In the genomic region with DNA sequence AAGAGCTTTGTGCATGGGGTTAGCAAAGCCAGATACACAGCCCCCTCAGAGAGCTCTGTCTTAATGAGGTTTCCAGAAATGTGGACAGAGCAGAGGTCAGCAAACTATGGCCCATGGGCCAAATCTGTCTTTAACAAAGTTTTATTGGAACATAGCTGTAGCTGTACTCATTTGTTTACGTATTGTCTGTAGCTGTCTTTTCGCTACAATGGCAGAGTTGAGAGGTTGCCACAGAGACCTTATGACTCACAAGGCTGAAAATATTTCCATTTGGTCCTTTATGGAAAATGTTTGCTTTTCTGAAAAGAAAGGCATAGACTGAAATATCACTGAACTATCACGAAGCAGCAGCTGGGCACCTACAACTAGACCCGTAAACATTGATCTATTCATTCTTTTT, we compare ENCODE assay signal across 23 cellular contexts.
A peak's percentile ranks its signal among the peaks of the same experiment; 100 is the strongest.
DNase-seq lines count a peak whose midpoint lies in the region; ATAC-seq and TF ChIP-seq lines count a peak whose summit lies in the region.
"Had no signal": no experiment of that assay in that cellular context is flagged by ENCODE, and none has a peak within 500 bp of the region (broad histone marks: within the 10 kb centered on the region; RNA-seq: fewer than 3 reads in every experiment).

No MANE protein-coding gene starts in this region.

- H3K9me2 ChIP-seq in GM23248 (ENCODE audit: insufficient read depth), result no peaks in the 10 kb centered on the region; the same call in 1 of the 2 replicates

- ATAC-seq in HG03280 (IDR thresholded peaks at IDR 0.05; ENCODE audit: unreplicated experiment), result no peak
- no peak for ATAC-seq in activated naive CD4-positive, alpha-beta T cell treated with anti-CD3 and anti-CD28 coated beads, Interleukin-2, amount 50 U/mL, for 72 hours
- ATAC-seq: naive thymus-derived CD8-positive, alpha-beta T cell; stimulated activated effector memory CD8-positive, alpha-beta T cell treated with anti-CD3 and anti-CD28 coated beads, Interleukin-12 subunit alpha, Interleukin-12 subunit beta, amount 100 ng/mL, for 72 hours had no signal

- H3K27ac Mint-ChIP-seq in activated naive CD4-positive, alpha-beta T cell treated with anti-CD3 and anti-CD28 coated beads, Interleukin-2, amount 50 U/mL, for 72 hours, result no peak overlapping the region
- H3K27ac Mint-ChIP-seq: CD14-positive monocyte; dendritic cell treated with granulocyte-macrophage colony-stimulating factor and Interleukin-4, amounts not matched to agents 40 ng/mL and 50 ng/mL, for 4 days; naive thymus-derived CD8-positive, alpha-beta T cell; progenitor cell of endocrine pancreas; stimulated activated effector memory CD8-positive, alpha-beta T cell treated with anti-CD3 and anti-CD28 coated beads, Interleukin-12 subunit alpha, Interleukin-12 subunit beta, amount 100 ng/mL, for 72 hours had no signal

- in situ Hi-C loops in GM23248 (cut with MboI), result no loop called here

- H3K4me3 ChIP-seq in GM23248 (no peak overlapping the region), epithelial cell of esophagus (ENCODE audit: low read length) (no peak overlapping the region), smooth muscle cell (no peak overlapping the region)
- H3K4me3 ChIP-seq: HAP-1, lung, tibial artery had no signal

- no peaks in the 10 kb centered on the region for H3K79me2 ChIP-seq in GM23248 (ENCODE audit: insufficient read depth)
- H3K79me2 ChIP-seq in smooth muscle cell (ENCODE audit: low read depth), result no peaks in the 10 kb centered on the region

- no peak overlapping the region for H3K4me2 ChIP-seq in GM23248 (ENCODE audit: unreplicated experiment)
- H3K4me2 ChIP-seq in smooth muscle cell, result peak overlapping the region; percentile 41

- 0 out of 2 replicates have a peak, but pooled peaks cover 4% of the 10 kb centered on the region for H3K4me1 ChIP-seq in GM23248 (ENCODE audit: insufficient read depth)
- H3K4me1 ChIP-seq in smooth muscle cell (ENCODE audit: low read depth), result no peaks in the 10 kb centered on the region
- H3K4me1 ChIP-seq: HAP-1, tibial artery had no signal

- no peaks in the 10 kb centered on the region for H4K20me1 ChIP-seq in GM23248 (ENCODE audit: insufficient read depth)
- H4K20me1 ChIP-seq in smooth muscle cell (ENCODE audit: low read depth), result no peaks in the 10 kb centered on the region

- H3K27ac ChIP-seq in GM23248 (no peak overlapping the region), smooth muscle cell (ENCODE audit: low read depth) (peak overlapping the region; percentile 45)
- H3K27ac ChIP-seq: tibial artery had no signal

- H2AFZ ChIP-seq in GM23248 (no peak overlapping the region), smooth muscle cell (ENCODE audit: low read depth) (no peak overlapping the region)

- H3F3A ChIP-seq in GM23248 (ENCODE audit: insufficient read depth), result no peaks in the 10 kb centered on the region
- H3F3A ChIP-seq in smooth muscle cell (ENCODE audit: low read depth), result no peaks in the 10 kb centered on the region

- H3K36me3 Mint-ChIP-seq in activated naive CD4-positive, alpha-beta T cell treated with anti-CD3 and anti-CD28 coated beads, Interleukin-2, amount 50 U/mL, for 72 hours, result no peaks in the 10 kb centered on the region
- H3K36me3 Mint-ChIP-seq: CD14-positive monocyte; naive thymus-derived CD8-positive, alpha-beta T cell; stimulated activated effector memory CD8-positive, alpha-beta T cell treated with anti-CD3 and anti-CD28 coated beads, Interleukin-12 subunit alpha, Interleukin-12 subunit beta, amount 100 ng/mL, for 72 hours had no signal

- peaks cover 0 to 4% of the 10 kb centered on the region in 2 donors for H3K9me3 Mint-ChIP-seq in activated naive CD4-positive, alpha-beta T cell treated with anti-CD3 and anti-CD28 coated beads, Interleukin-2, amount 50 U/mL, for 72 hours

- H3K36me3 ChIP-seq in GM23248 (ENCODE audit: low read depth), result no peaks in the 10 kb centered on the region
- H3K36me3 ChIP-seq in smooth muscle cell (ENCODE audit: low read depth), result no peaks in the 10 kb centered on the region
- H3K36me3 ChIP-seq: HAP-1, tibial artery had no signal

- WGBS in GM23248 (ENCODE audit: low coverage in 1 of 2, low lambda C conversion rate in 2 of 2, missing lambda C conversion rate in 2 of 2), 2 experiments, result 49% methylated on average over 4 of the region's 4 CpGs
- WGBS in smooth muscle cell (ENCODE audit: low lambda C conversion rate), result 43% methylated on average over 4 of the region's 4 CpGs

- H3K9me3 ChIP-seq in GM23248 (ENCODE audit: low read depth) (no peaks in the 10 kb centered on the region), smooth muscle cell (replicated peaks; ENCODE audit: low read depth) (no peaks in the 10 kb centered on the region)
- H3K9me3 ChIP-seq: HAP-1, tibial artery had no signal

- H3K9ac ChIP-seq in GM23248, result no peak overlapping the region
- no peak overlapping the region for H3K9ac ChIP-seq in smooth muscle cell (ENCODE audit: low read depth)

- DNase-seq in GM23248, result peak; percentile 52
- DNase-seq in NCI-H774 (lab: John Stamatoyannopoulos, UW), result peak; percentile 39
- peak; percentile 42 for DNase-seq in epithelial cell of esophagus (ENCODE audit: low read depth)
- DNase-seq in smooth muscle cell (lab: John Stamatoyannopoulos, UW; ENCODE audit: unreplicated experiment), result no peak
- no peak for DNase-seq in NCI-H2029 (lab: John Stamatoyannopoulos, UW)
- no peak for DNase-seq in activated naive CD4-positive, alpha-beta T cell treated with anti-CD3 and anti-CD28 coated beads, Interleukin-2, amount 50 U/mL, for 72 hours (ENCODE audit: low spot score in 2 of 2)
- DNase-seq in activated CD4-positive, alpha-beta T cell treated with anti-CD3 and anti-CD28 coated beads, Interleukin-2, amount 50 U/mL, for 4 hours, result no peak
- DNase-seq: activated CD4-positive, alpha-beta T cell treated with anti-CD3 and anti-CD28 coated beads for 48 hours; activated naive CD4-positive, alpha-beta T cell treated with Interleukin-2 at 50 U/mL for 16 hours; DMS153; islet precursor cell; MV-4-11; naive thymus-derived CD8-positive, alpha-beta T cell; stimulated activated CD4-positive, alpha-beta T cell treated with anti-CD3 and anti-CD28 coated beads, Interleukin-12 subunit alpha, Interleukin-12 subunit beta, amount 100 ng/mL, for 4 hours; SW 1271; tibial artery had no signal

- H3K27me3 ChIP-seq in GM23248 (replicated peaks; ENCODE audit: insufficient read depth), result no peaks in the 10 kb centered on the region
- H3K27me3 ChIP-seq in smooth muscle cell (ENCODE audit: low read depth), result no peaks in the 10 kb centered on the region
- H3K27me3 ChIP-seq: tibial artery had no signal

- TF ChIP-seq CTCF in epithelial cell of esophagus (IDR thresholded peaks at IDR 0.05; ENCODE audit: insufficient read depth, low read depth, low read length, missing control alignments), result no peak
- TF ChIP-seq CTCF in smooth muscle cell (IDR thresholded peaks at IDR 0.05; ENCODE audit: borderline replicate concordance, insufficient read depth, poor library complexity, severe bottlenecking), result no peak

Comparison
In these comparisons a context has a peak if more than half of its experiments do, and no peak if none do; other contexts are left out.
1. DNase-seq: peak in GM23248 (single experiment), NCI-H774 (single experiment) and epithelial cell of esophagus (single experiment); none in smooth muscle cell (single experiment), NCI-H2029 (single experiment), activated naive CD4-positive, alpha-beta T cell treated with anti-CD3 and anti-CD28 coated beads, Interleukin-2, amount 50 U/mL, for 72 hours (0 of 2) and activated CD4-positive, alpha-beta T cell treated with anti-CD3 and anti-CD28 coated beads, Interleukin-2, amount 50 U/mL, for 4 hours (0 of 2).